Comparison of ENCODE assay signal across 1 cellular context in the genomic region with DNA sequence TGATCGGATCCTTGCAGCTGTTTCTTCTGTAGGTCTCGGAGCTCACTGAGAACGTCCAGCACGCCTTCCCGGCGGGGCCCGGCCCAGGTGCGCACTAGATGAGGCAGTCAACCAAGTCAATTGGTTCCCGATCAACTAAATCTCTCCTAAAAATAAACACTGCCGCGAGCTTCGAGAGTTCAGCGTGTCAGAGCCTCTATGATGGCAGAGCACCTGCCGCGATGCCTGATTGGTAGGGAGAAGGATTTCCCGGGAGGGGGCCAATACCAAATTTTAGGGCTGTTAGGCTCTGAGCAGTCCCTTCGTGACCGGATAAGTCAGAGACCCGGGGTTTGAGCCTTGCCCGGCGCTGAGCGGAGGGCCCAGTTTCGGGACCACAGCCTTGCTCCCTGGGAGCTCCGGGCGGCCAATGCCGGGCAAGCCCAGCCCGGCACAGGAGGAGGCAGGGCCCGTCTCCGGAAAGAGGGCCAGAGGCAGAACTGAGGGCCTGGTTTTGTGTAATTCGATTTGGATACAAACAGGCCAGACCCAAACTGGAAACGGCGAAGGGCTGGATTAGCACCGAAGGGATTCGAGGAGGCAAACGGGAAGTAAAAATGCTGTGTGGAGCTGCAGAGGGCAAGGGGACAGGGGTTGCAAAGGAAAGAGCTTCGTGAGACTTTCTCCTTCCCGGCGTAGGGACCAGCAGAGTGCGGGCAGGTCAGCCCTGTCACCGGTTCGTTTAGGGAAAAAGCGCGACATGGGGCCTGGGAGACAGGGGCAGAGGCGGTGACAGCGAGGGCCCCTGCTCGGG.
TF ChIP-seq lines count a peak whose summit lies in the region.

No MANE protein-coding gene starts in this region.

TF ChIP-seq in A549, 52 proteins besides CTCF, POLR2A, EP300 and RAD21 (continued from another document):
- TF ChIP-seq, protein P1, sequence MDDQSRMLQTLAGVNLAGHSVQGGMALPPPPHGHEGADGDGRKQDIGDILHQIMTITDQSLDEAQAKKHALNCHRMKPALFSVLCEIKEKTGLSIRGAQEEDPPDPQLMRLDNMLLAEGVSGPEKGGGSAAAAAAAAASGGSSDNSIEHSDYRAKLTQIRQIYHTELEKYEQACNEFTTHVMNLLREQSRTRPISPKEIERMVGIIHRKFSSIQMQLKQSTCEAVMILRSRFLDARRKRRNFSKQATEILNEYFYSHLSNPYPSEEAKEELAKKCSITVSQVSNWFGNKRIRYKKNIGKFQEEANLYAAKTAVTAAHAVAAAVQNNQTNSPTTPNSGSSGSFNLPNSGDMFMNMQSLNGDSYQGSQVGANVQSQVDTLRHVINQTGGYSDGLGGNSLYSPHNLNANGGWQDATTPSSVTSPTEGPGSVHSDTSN (IDR thresholded peaks at IDR 0.05) = no peak
- TF ChIP-seq TFCP2L1 (CRISPR knock-in tag; IDR thresholded peaks at IDR 0.05) = no peak
- TF ChIP-seq NPAS2 (CRISPR knock-in tag; IDR thresholded peaks at IDR 0.05; ENCODE audit: borderline replicate concordance) = no peak
- TF ChIP-seq, protein P2, sequence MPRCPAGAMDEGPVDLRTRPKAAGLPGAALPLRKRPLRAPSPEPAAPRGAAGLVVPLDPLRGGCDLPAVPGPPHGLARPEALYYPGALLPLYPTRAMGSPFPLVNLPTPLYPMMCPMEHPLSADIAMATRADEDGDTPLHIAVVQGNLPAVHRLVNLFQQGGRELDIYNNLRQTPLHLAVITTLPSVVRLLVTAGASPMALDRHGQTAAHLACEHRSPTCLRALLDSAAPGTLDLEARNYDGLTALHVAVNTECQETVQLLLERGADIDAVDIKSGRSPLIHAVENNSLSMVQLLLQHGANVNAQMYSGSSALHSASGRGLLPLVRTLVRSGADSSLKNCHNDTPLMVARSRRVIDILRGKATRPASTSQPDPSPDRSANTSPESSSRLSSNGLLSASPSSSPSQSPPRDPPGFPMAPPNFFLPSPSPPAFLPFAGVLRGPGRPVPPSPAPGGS (IDR thresholded peaks at IDR 0.05) = no peak
- TF ChIP-seq RCOR1 (IDR thresholded peaks at IDR 0.05; ENCODE audit: low read depth, low read length) = no peak
- TF ChIP-seq FOSL2 (IDR thresholded peaks at IDR 0.05) = no peak
- TF ChIP-seq FOSL2 (CRISPR knock-in tag; IDR thresholded peaks at IDR 0.05) = no peak
- no peak for TF ChIP-seq NFE2L2 (conservative IDR thresholded peaks at IDR 0.05; ENCODE audit: low read length)
